Comparison of ENCODE assay signal across 33 cellular contexts in genomic region chr4:28690890-28691289, GRCh38.
"Had no signal": no experiment of that assay in that cellular context is flagged by ENCODE, and none has a peak within 500 bp of the region (broad histone marks: within the 10 kb centered on the region; RNA-seq: fewer than 3 reads in every experiment).

No MANE protein-coding gene starts in this region.

- FAIRE-seq: astrocyte, bronchial epithelial cell, colon had no signal

- H3K27ac ChIP-seq: adrenal gland, ascending aorta, body of pancreas, brain microvascular endothelial cell, breast epithelium, cardiac muscle cell had no signal

- H3K4me1 ChIP-seq: adrenal gland, ascending aorta, body of pancreas, breast epithelium had no signal

- DNase-seq: activated effector memory CD4-positive, alpha-beta T cell treated with anti-CD3 and anti-CD28 coated beads, Interleukin-2, amount 50 U/mL, for 16 hours; activated effector memory CD4-positive, alpha-beta T cell treated with Interleukin-2 at 50 U/mL for 16 hours; activated gamma-delta T cell; activated gamma-delta T cell treated with Interleukin-2 at 50 U/mL for 16 hours; activated naive CD4-positive, alpha-beta T cell; activated naive CD4-positive, alpha-beta T cell treated with anti-CD3 and anti-CD28 coated beads for 36 hours; activated naive CD4-positive, alpha-beta T cell treated with anti-CD3 and anti-CD28 coated beads, Interleukin-2, amount 10 ng/mL, durations not matched to agents 7 days and 5 days; activated naive CD4-positive, alpha-beta T cell treated with anti-CD3 and anti-CD28 coated beads, Interleukin-2, amount 50 U/mL, for 16 hours; activated naive CD4-positive, alpha-beta T cell treated with Interleukin-2 at 50 U/mL for 16 hours; activated naive CD8-positive, alpha-beta T cell treated with anti-CD3 and anti-CD28 coated beads for 36 hours; activated naive CD8-positive, alpha-beta T cell treated with anti-CD3 and anti-CD28 coated beads, Interleukin-2, amount 10 ng/mL, durations not matched to agents 7 days and 5 days; activated naive CD8-positive, alpha-beta T cell treated with anti-CD3 and anti-CD28 coated beads, Interleukin-2, amount 50 U/mL, for 24 hours; activated T-cell treated with anti-CD3 and anti-CD28 coated beads, Interleukin-2, amount 50 U/mL, for 4 hours; activated T-cell treated with anti-CD3 and anti-CD28 coated beads, Interleukin-2, amount 50 U/mL, for 48 hours; activated T-cell treated with anti-CD3 and anti-CD28 coated beads, Interleukin-2, amount 50 U/mL, for 72 hours; adrenal gland; amniotic stem cell; amygdala; anterior cingulate cortex; aorta; body of pancreas; brain microvascular endothelial cell; caudate nucleus; central memory CD4-positive, alpha-beta T cell; cerebellar nuclear complex had no signal

- H3K36me3 ChIP-seq: adrenal gland, ascending aorta, brain microvascular endothelial cell, breast epithelium, cardiac muscle cell had no signal

- H3K27me3 ChIP-seq: adrenal gland, ascending aorta, body of pancreas, brain microvascular endothelial cell, breast epithelium, cardiac muscle cell had no signal

- H3K9me3 ChIP-seq: adrenal gland, ascending aorta, body of pancreas, breast epithelium had no signal

- H3K4me3 ChIP-seq: adrenal gland, ascending aorta, body of pancreas, breast epithelium, cardiac muscle cell had no signal

- ATAC-seq: activated naive CD4-positive, alpha-beta T cell treated with anti-CD3 and anti-CD28 coated beads, Interleukin-2, amount 50 U/mL, for 72 hours; activated naive CD8-positive, alpha-beta T cell treated with anti-CD3 and anti-CD28 coated beads, Interleukin-2, amount 50 U/mL, for 24 hours; activated T-cell treated with anti-CD3 and anti-CD28 coated beads, Interleukin-2, amount 50 U/mL, for 4 hours; activated T-cell treated with anti-CD3 and anti-CD28 coated beads, Interleukin-2, amount 50 U/mL, for 72 hours; activated T-helper 17 cell treated with anti-CD3 and anti-CD28 coated beads, Interleukin-2, amount 50 U/mL, for 72 hours; body of pancreas had no signal
